Comparison of ENCODE assay signal across 17 cellular contexts in genomic region chr6:65402564-65402963, GRCh38.
DNase-seq lines count a peak whose midpoint lies in the region; TF ChIP-seq lines count a peak whose summit lies in the region.
"Had no signal": no experiment of that assay in that cellular context is flagged by ENCODE, and none has a peak within 500 bp of the region (broad histone marks: within the 10 kb centered on the region; RNA-seq: fewer than 3 reads in every experiment).

No MANE protein-coding gene starts in this region.

- H3K9me3 Mint-ChIP-seq in neural progenitor cell, result no peaks in the 10 kb centered on the region
- H3K9me3 Mint-ChIP-seq in endodermal cell, result no peaks in the 10 kb centered on the region

- no peaks in the 10 kb centered on the region for H3K4me1 Mint-ChIP-seq in neural progenitor cell
- H3K4me1 Mint-ChIP-seq in endodermal cell, result peaks cover 3% of the 10 kb centered on the region
- H3K4me1 Mint-ChIP-seq: B cell had no signal

- H3K4me3 ChIP-seq in neural progenitor cell (no peak overlapping the region), endodermal cell (ENCODE audit: low read length) (no peak overlapping the region)
- H3K4me3 ChIP-seq: A549; BLaER1 treated with 17β-estradiol and CSF1 and Interleukin-3, amounts not matched to agents 10 nM and 100 nM had no signal

- H3K27me3 Mint-ChIP-seq in neural progenitor cell (ENCODE audit: insufficient read depth, low read depth) (no peaks in the 10 kb centered on the region), endodermal cell (ENCODE audit: insufficient read depth) (no peaks in the 10 kb centered on the region)
- H3K27me3 Mint-ChIP-seq: B cell; CD4-positive, alpha-beta T cell had no signal

- peak overlapping the region; percentile 19 for H2AFZ ChIP-seq in neural progenitor cell (replicated peaks)

- H3K27ac ChIP-seq in neural progenitor cell (no peak overlapping the region), endodermal cell (ENCODE audit: low read depth, low read length) (no peak overlapping the region)
- H3K27ac ChIP-seq: 22Rv1; A549; BLaER1 treated with 17β-estradiol and CSF1 and Interleukin-3, amounts not matched to agents 10 nM and 100 nM; C4-2B had no signal

- DNase-seq in DMS53 (lab: John Stamatoyannopoulos, UW) (peak; percentile 3), DMS53 treated with DMSO at 0.1 percent for 48 hours (lab: John Stamatoyannopoulos, UW; ENCODE audit: unreplicated experiment) (no peak), neural progenitor cell (ENCODE audit: low spot score) (no peak), SKM-1 treated with dmso at 0.1 percent for 144 hours (lab: John Stamatoyannopoulos, UW; ENCODE audit: unreplicated experiment) (no peak), endodermal cell (no peak)
- DNase-seq: AML-193; Caco-2; Calu3; CD4-positive, alpha-beta T cell; CD8-positive, alpha-beta T cell; DMS79 treated with DMSO at 0.1 percent for 48 hours; GF-D8 had no signal

- no peaks in the 10 kb centered on the region for H3F3A ChIP-seq in neural progenitor cell (ENCODE audit: low read depth)

- H3K27ac Mint-ChIP-seq in neural progenitor cell (no peak overlapping the region), endodermal cell (no peak overlapping the region)
- H3K27ac Mint-ChIP-seq: B cell; CD4-positive, alpha-beta T cell; CD8-positive, alpha-beta T cell had no signal

- H3K79me2 ChIP-seq in neural progenitor cell (ENCODE audit: low read depth), result no peaks in the 10 kb centered on the region

- H3K36me3 Mint-ChIP-seq in neural progenitor cell (no peaks in the 10 kb centered on the region), endodermal cell (ENCODE audit: low read depth) (no peaks in the 10 kb centered on the region)
- H3K36me3 Mint-ChIP-seq: CD8-positive, alpha-beta T cell had no signal

- H3K27me3 ChIP-seq in neural progenitor cell (no peaks in the 10 kb centered on the region), endodermal cell (ENCODE audit: control insufficient read depth, insufficient read depth, low read length, poor library complexity, severe bottlenecking) (no peaks in the 10 kb centered on the region)
- H3K27me3 ChIP-seq: BLaER1 treated with 17β-estradiol and CSF1 and Interleukin-3, amounts not matched to agents 10 nM and 100 nM had no signal

- no peak overlapping the region for H3K4me2 ChIP-seq in neural progenitor cell
- H3K4me2 ChIP-seq: A549; BLaER1 treated with 17β-estradiol and CSF1 and Interleukin-3, amounts not matched to agents 10 nM and 100 nM had no signal

- H3K4me1 ChIP-seq in neural progenitor cell (no peaks in the 10 kb centered on the region), endodermal cell (ENCODE audit: control insufficient read depth, insufficient read depth, low read length) (no peaks in the 10 kb centered on the region)
- H3K4me1 ChIP-seq: A549; BLaER1 treated with 17β-estradiol and CSF1 and Interleukin-3, amounts not matched to agents 10 nM and 100 nM; Caco-2 had no signal

- H3K4me3 Mint-ChIP-seq in neural progenitor cell (no peak overlapping the region), endodermal cell (no peak overlapping the region)
- H3K4me3 Mint-ChIP-seq: B cell; CD4-positive, alpha-beta T cell; CD8-positive, alpha-beta T cell had no signal

- H3K9ac ChIP-seq in neural progenitor cell (no peak overlapping the region), endodermal cell (ENCODE audit: extremely low read depth, low read length, poor library complexity, severe bottlenecking) (no peak overlapping the region)
- H3K9ac ChIP-seq: BLaER1 treated with 17β-estradiol and CSF1 and Interleukin-3, amounts not matched to agents 10 nM and 100 nM had no signal

- H3K36me3 ChIP-seq in neural progenitor cell (no peaks in the 10 kb centered on the region), endodermal cell (ENCODE audit: control insufficient read depth, insufficient read depth, low read length) (no peaks in the 10 kb centered on the region)
- H3K36me3 ChIP-seq: BLaER1 treated with 17β-estradiol and CSF1 and Interleukin-3, amounts not matched to agents 10 nM and 100 nM had no signal

- H3K9me3 ChIP-seq in neural progenitor cell (ENCODE audit: low read depth) (no peaks in the 10 kb centered on the region), endodermal cell (ENCODE audit: control insufficient read depth, low read length) (no peaks in the 10 kb centered on the region)
- H3K9me3 ChIP-seq: A549; BLaER1 treated with 17β-estradiol and CSF1 and Interleukin-3, amounts not matched to agents 10 nM and 100 nM; Caco-2 had no signal

- H4K20me1 ChIP-seq in neural progenitor cell (ENCODE audit: low read depth), result no peaks in the 10 kb centered on the region
- H4K20me1 ChIP-seq: BLaER1 treated with 17β-estradiol and CSF1 and Interleukin-3, amounts not matched to agents 10 nM and 100 nM had no signal

- no peak for TF ChIP-seq CTCF in neural progenitor cell (IDR thresholded peaks at IDR 0.05)
- no peak for TF ChIP-seq CTCF in endodermal cell (conservative IDR thresholded peaks at IDR 0.05)
